In the genomic region with DNA sequence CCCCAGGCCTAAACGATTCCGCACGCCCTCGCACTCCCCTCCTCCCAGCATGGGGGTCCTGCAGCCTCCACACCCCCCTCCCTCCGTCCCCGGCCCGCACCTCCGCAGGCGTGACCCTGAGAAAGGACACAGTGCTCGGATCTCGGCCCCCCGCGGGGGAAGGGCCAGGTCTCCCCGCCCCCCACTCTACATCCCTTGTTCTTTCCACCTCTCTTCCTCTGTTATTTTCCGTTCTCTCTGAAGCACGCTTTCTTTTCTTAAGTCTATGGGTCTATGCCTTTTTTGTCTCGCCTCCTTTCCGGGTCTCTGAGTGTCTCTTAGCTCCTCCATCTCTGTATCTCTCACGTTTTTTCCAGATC, we compare ENCODE assay signal across 9 cellular contexts. TPM values are rescaled to one million over a fixed set of nuclear protein-coding genes. Genes with fewer than 3 reads are reported as not detected.
DNase-seq lines count a peak whose midpoint lies in the region; ATAC-seq and TF ChIP-seq lines count a peak whose summit lies in the region.
"Had no signal": no experiment of that assay in that cellular context is flagged by ENCODE, and none has a peak within 500 bp of the region (broad histone marks: within the 10 kb centered on the region; RNA-seq: fewer than 3 reads in every experiment).

No MANE protein-coding gene starts in this region.

- TF ChIP-seq CTCF in AG10803 (conservative IDR thresholded peaks at IDR 0.05; ENCODE audit: low read length): no peak
- no peak for TF ChIP-seq CTCF in WERI-Rb-1 (IDR thresholded peaks at IDR 0.05; ENCODE audit: low read depth, low read length)
- no peak for TF ChIP-seq CTCF in gastroesophageal sphincter (IDR thresholded peaks at IDR 0.05)
- TF ChIP-seq CTCF in retinal pigment epithelial cell (conservative IDR thresholded peaks at IDR 0.05; ENCODE audit: low read depth, low read length): no peak

- ATAC-seq in gastroesophageal sphincter (no peak), HG03159 (IDR thresholded peaks at IDR 0.05; ENCODE audit: unreplicated experiment) (no peak), HG02884 (IDR thresholded peaks at IDR 0.05; ENCODE audit: unreplicated experiment) (no peak)

- H3K27me3 ChIP-seq in H7 (ENCODE audit: control insufficient read depth, insufficient read depth, low read length) (peaks cover 60% of the 10 kb centered on the region), WERI-Rb-1 (ENCODE audit: insufficient read depth, low read depth, severe bottlenecking) (peaks cover 27% of the 10 kb centered on the region), gastroesophageal sphincter (peaks cover 79% of the 10 kb centered on the region)

- 0 to 2% methylated on average over 13 of the region's 19 CpGs for WGBS in gastroesophageal sphincter (ENCODE audit: low coverage in 1 of 2), 2 donors

- no peak for TF ChIP-seq POLR2A in gastroesophageal sphincter (IDR thresholded peaks at IDR 0.05)

- DNase-seq in AG10803 (ENCODE audit: low read depth) (no peak), H7 (peak; percentile 91), WERI-Rb-1 (no peak), retinal pigment epithelial cell (ENCODE audit: low read depth) (no peak), germinal center (ENCODE audit: low spot score) (no peak)

- H3K4me1 ChIP-seq in gastroesophageal sphincter: peaks cover 2 to 68% (median 54%) of the 10 kb centered on the region in 3 donors

- H3K36me3 ChIP-seq in H7 (replicated peaks; ENCODE audit: control insufficient read depth, insufficient read depth, low read length) (no peaks in the 10 kb centered on the region), WERI-Rb-1 (no peaks in the 10 kb centered on the region), gastroesophageal sphincter (no peaks in the 10 kb centered on the region)

- H3K9me3 ChIP-seq in WERI-Rb-1 (ENCODE audit: severe bottlenecking) (no peaks in the 10 kb centered on the region), gastroesophageal sphincter (no peaks in the 10 kb centered on the region)

- TF ChIP-seq EP300 in gastroesophageal sphincter (IDR thresholded peaks at IDR 0.05): no peak

- H3K27ac ChIP-seq in WERI-Rb-1: no peak overlapping the region
- peak overlapping the region in 3 of 4 donors; percentile 71 to 82 (median 78) for H3K27ac ChIP-seq in gastroesophageal sphincter

- peak overlapping the region; percentile 74 for H3K4me3 ChIP-seq in AG10803 (ENCODE audit: low read length)
- peak overlapping the region; percentile 74 for H3K4me3 ChIP-seq in H7 (ENCODE audit: insufficient read depth, low read depth, low read length)
- peak overlapping the region; percentile 56 for H3K4me3 ChIP-seq in WERI-Rb-1 (ENCODE audit: low read depth, low read length)
- peak overlapping the region; percentile 70 to 75 for H3K4me3 ChIP-seq in gastroesophageal sphincter
- H3K4me3 ChIP-seq in retinal pigment epithelial cell (ENCODE audit: low read length): peak overlapping the region; percentile 78

RNA-seq across cellular contexts. Expression of a gene that starts 2.0 kb away (rescaled TPM):
- 1.3 and 2.1 TPM in 2 replicates for total RNA-seq in H7 (2014; rRNA removed; shearing (Covaris generic))
- total RNA-seq in gastroesophageal sphincter: under 1 TPM in 2 of 4 donors, not detected in 2; 0.89 to 0.94 TPM

RNA-seq across cellular contexts. Expression of a gene that starts 7.6 kb away (rescaled TPM):
- not detected in 2 replicates for total RNA-seq in H7 (2014; rRNA removed; shearing (Covaris generic))
- under 1 TPM in 1 of 4 donors, not detected in 3; 0.37 TPM for total RNA-seq in gastroesophageal sphincter
- total RNA-seq: myocyte had no signal

RNA-seq across cellular contexts. Expression of a gene that starts 26.3 kb away (rescaled TPM):
- 19.2 and 32.4 TPM in 2 replicates for total RNA-seq in H7 (2014; rRNA removed; shearing (Covaris generic))
- total RNA-seq in gastroesophageal sphincter: 100 to 1,000 TPM in 3 of 4 donors, 10 to 100 TPM in 1; 67.1 to 188 (median 136) TPM

RNA-seq across cellular contexts. Expression of a gene that starts 36.8 kb away (rescaled TPM):
- total RNA-seq in H7 (2014; rRNA removed; shearing (Covaris generic)): 7.3 and 10.5 TPM in 2 replicates
- total RNA-seq in gastroesophageal sphincter: 10 to 100 TPM; 14.6 to 39.8 (median 33.4) TPM

RNA-seq across cellular contexts. Expression of a gene that starts 38.4 kb away (rescaled TPM):
- not detected in 2 replicates for total RNA-seq in H7 (2014; rRNA removed; shearing (Covaris generic))
- total RNA-seq in gastroesophageal sphincter: under 1 TPM in 1 of 4 donors, not detected in 3; 0.17 TPM
